In the genomic region with DNA sequence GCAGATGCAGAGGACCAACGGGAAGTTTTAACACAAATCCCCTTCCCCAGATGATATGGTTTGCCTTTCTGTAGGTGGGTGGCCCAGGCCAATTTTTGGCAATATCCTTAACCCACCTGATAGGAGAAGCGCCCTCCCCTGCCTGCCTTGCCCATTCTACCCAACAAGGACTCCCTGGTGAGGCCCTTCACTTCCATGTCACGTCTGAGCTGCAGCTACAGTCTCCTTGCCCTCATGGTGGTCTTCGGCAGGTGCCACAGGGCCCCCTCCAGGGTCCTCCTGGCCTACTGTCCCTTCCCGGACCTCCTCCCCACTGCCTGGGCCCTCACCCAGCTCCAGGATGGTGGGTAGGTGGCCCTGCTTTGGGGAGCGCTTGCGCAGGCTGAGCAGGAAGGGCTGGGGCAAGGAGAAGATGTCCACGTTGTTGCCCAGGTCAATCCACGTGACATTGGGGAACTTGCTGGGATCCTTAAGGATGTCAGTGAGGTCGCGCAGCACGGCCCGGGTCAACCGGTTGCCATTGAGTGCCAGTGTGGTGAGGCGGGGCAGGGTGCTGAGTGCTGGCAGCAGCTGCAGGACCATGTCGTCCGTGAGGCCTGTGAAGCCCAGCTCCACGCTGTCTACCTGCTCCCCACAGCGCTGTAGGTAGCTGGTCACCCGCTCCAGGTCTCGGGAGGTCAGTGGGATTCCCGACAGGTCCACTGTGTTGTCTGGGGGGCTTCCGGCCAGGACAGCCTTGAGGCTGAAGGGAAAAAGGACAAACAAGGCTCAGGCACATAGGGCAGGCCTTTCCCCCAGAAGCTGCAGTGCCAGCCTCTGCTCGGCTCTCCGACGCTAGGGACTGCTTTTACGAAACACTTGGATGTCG, we compare ENCODE assay signal across 11 cellular contexts. TPM values are rescaled to one million over a fixed set of nuclear protein-coding genes. Genes with fewer than 3 reads are reported as not detected.
A peak's percentile ranks its signal among the peaks of the same experiment; 100 is the strongest.
DNase-seq lines count a peak whose midpoint lies in the region; ATAC-seq and TF ChIP-seq lines count a peak whose summit lies in the region.
"Had no signal": no experiment of that assay in that cellular context is flagged by ENCODE, and none has a peak within 500 bp of the region (broad histone marks: within the 10 kb centered on the region; RNA-seq: fewer than 3 reads in every experiment).

No MANE protein-coding gene starts in this region.

- no peaks in the 10 kb centered on the region for H3K9me3 Mint-ChIP-seq in osteocyte (ENCODE audit: unreplicated experiment)

- no peaks in the 10 kb centered on the region for H3K27me3 Mint-ChIP-seq in osteocyte (ENCODE audit: unreplicated experiment)

- peak; percentile 47 for DNase-seq in DMS53 (lab: John Stamatoyannopoulos, UW)
- no peak for DNase-seq in DMS53 treated with DMSO at 0.1 percent for 48 hours (lab: John Stamatoyannopoulos, UW; ENCODE audit: unreplicated experiment)
- DNase-seq in HL-60 (ENCODE audit: low read depth in 1 of 2, low spot score in 1 of 2): no peak
- DNase-seq in activated T-cell treated with anti-CD3 and anti-CD28 coated beads, Interleukin-2, amount 50 U/mL, for 48 hours: peak; percentile 77
- DNase-seq in osteocyte (ENCODE audit: extremely low spot score, unreplicated experiment): no peak
- DNase-seq in ACHN: no peak
- no peak for DNase-seq in NCI-H1092 treated with DMSO at 0.1 percent for 48 hours (lab: John Stamatoyannopoulos, UW)
- DNase-seq: amniotic stem cell, midbrain had no signal

- in situ Hi-C loops in ACHN (cut with HindIII; ENCODE audit: low pct_ligation_motif_present, low pct_unique_long_range_greater_than_20kb, low sequenced_read_pairs): no loop called here

- TF ChIP-seq CTCF in HL-60 (IDR thresholded peaks at IDR 0.05; ENCODE audit: insufficient read depth, low read length): no peak
- no peak for TF ChIP-seq CTCF in osteocyte (IDR thresholded peaks at IDR 0.05)

- H3K4me3 Mint-ChIP-seq in osteocyte (ENCODE audit: unreplicated experiment): no peak overlapping the region

- H3K36me3 Mint-ChIP-seq in osteocyte (ENCODE audit: unreplicated experiment): peaks cover 29% of the 10 kb centered on the region

- no peaks in the 10 kb centered on the region for H3K27me3 ChIP-seq in HL-60 (ENCODE audit: insufficient read depth, poor library complexity, severe bottlenecking)

- peak overlapping the region; percentile 98 for H3K27ac ChIP-seq in HL-60 (replicated peaks)

- H3K4me1 Mint-ChIP-seq in osteocyte (ENCODE audit: unreplicated experiment): peaks cover 41% of the 10 kb centered on the region

- ATAC-seq in GM18511 (IDR thresholded peaks at IDR 0.05; ENCODE audit: unreplicated experiment): no peak

- H3K4me3 ChIP-seq in HL-60 (replicated peaks; ENCODE audit: insufficient read depth, low read length): no peak overlapping the region

- H3K27ac Mint-ChIP-seq in osteocyte (ENCODE audit: unreplicated experiment): peak overlapping the region; percentile 52

RNA-seq across cellular contexts. Expression of gene TRPV2, which starts 28.3 kb away (rescaled TPM):
- 1.3 and 1.9 TPM in 2 replicates for total RNA-seq in osteocyte
- total RNA-seq: A172 had no signal

RNA-seq across cellular contexts. Expression of gene LRRC75A, which starts 48.4 kb away (rescaled TPM):
- total RNA-seq in osteocyte: 1.8 and 2.0 TPM in 2 replicates

Comparison
In these comparisons a context has a peak if more than half of its experiments do, and no peak if none do; other contexts are left out.
1. DNase-seq: peak in DMS53 (single experiment) and activated T-cell treated with anti-CD3 and anti-CD28 coated beads, Interleukin-2, amount 50 U/mL, for 48 hours (2 of 2); none in DMS53 treated with DMSO at 0.1 percent for 48 hours (single experiment), HL-60 (0 of 2), osteocyte (single experiment), ACHN (single experiment) and NCI-H1092 treated with DMSO at 0.1 percent for 48 hours (single experiment).